12 cellular contexts compared by ENCODE assay signal in genomic region chr14:100015251-100015655, GRCh38. TPM values are rescaled to one million over a fixed set of nuclear protein-coding genes. Genes with fewer than 3 reads are reported as not detected.
A peak's percentile ranks its signal among the peaks of the same experiment; 100 is the strongest.
DNase-seq lines count a peak whose midpoint lies in the region; ATAC-seq and TF ChIP-seq lines count a peak whose summit lies in the region.
"Had no signal": no experiment of that assay in that cellular context is flagged by ENCODE, and none has a peak within 500 bp of the region (broad histone marks: within the 10 kb centered on the region; RNA-seq: fewer than 3 reads in every experiment).

No MANE protein-coding gene starts in this region.

- ATAC-seq in GM18505 (IDR thresholded peaks at IDR 0.05; ENCODE audit: unreplicated experiment) (peak; percentile 82), GM21825 (IDR thresholded peaks at IDR 0.05; ENCODE audit: unreplicated experiment) (peak; percentile 85), GM21528 (IDR thresholded peaks at IDR 0.05; ENCODE audit: low FRiP score, unreplicated experiment) (no peak)
- no peak for ATAC-seq in stimulated activated naive CD8-positive, alpha-beta T cell treated with anti-CD3 and anti-CD28 coated beads, Interleukin-15, Interleukin-2, amounts not matched to agents 100 U/mL and 50 U/mL, for 24 hours
- ATAC-seq: HCT116; natural killer cell treated with Interleukin-12 subunit alpha and Interleukin-12 subunit beta and Interleukin-15 and Interleukin-18, amount 100 ng/mL, for 72 hours had no signal

- no peak overlapping the region for H3K4me3 ChIP-seq in fibroblast of villous mesenchyme (ENCODE audit: low read depth, low read length)

- no peak for TF ChIP-seq POLR2A in GM18505 (IDR thresholded peaks at IDR 0.05; ENCODE audit: borderline replicate concordance, extremely low read depth, insufficient read depth, insufficient read length)

- DNase-seq in Kasumi-1 (lab: John Stamatoyannopoulos, UW) (peak; percentile 78 to 82), fibroblast of villous mesenchyme (ENCODE audit: low read depth) (peak; percentile 42), NCI-H1930 (lab: John Stamatoyannopoulos, UW) (no peak)
- DNase-seq in stimulated activated CD4-positive, alpha-beta T cell treated with anti-CD3 and anti-CD28 coated beads, Interleukin-2, amount 100 ng/mL, for 24 hours = no peak
- no peak for DNase-seq in stimulated activated naive CD8-positive, alpha-beta T cell treated with anti-CD3 and anti-CD28 coated beads, Interleukin-15, Interleukin-2, amounts not matched to agents 100 U/mL and 50 U/mL, for 24 hours
- DNase-seq: aorta, WERI-Rb-1 had no signal

- no peak for TF ChIP-seq CTCF in fibroblast of villous mesenchyme (IDR thresholded peaks at IDR 0.05; ENCODE audit: insufficient read depth, low read depth, low read length)

RNA-seq across cellular contexts. Expression of gene EVL, which starts 50.0 kb away (rescaled TPM):
- 5.2 and 9.7 TPM in 2 replicates for total RNA-seq in fibroblast of villous mesenchyme

Comparison
In these comparisons a context has a peak if more than half of its experiments do, and no peak if none do; other contexts are left out.
1. ATAC-seq: peak in GM18505 (single experiment) and GM21825 (single experiment); none in GM21528 (single experiment) and stimulated activated naive CD8-positive, alpha-beta T cell treated with anti-CD3 and anti-CD28 coated beads, Interleukin-15, Interleukin-2, amounts not matched to agents 100 U/mL and 50 U/mL, for 24 hours (single experiment).
2. DNase-seq: peak in Kasumi-1 (2 of 2) and fibroblast of villous mesenchyme (single experiment); none in stimulated activated CD4-positive, alpha-beta T cell treated with anti-CD3 and anti-CD28 coated beads, Interleukin-2, amount 100 ng/mL, for 24 hours (0 of 2), stimulated activated naive CD8-positive, alpha-beta T cell treated with anti-CD3 and anti-CD28 coated beads, Interleukin-15, Interleukin-2, amounts not matched to agents 100 U/mL and 50 U/mL, for 24 hours (single experiment) and NCI-H1930 (0 of 2).